9 cellular contexts compared by ENCODE assay signal in the genomic region with DNA sequence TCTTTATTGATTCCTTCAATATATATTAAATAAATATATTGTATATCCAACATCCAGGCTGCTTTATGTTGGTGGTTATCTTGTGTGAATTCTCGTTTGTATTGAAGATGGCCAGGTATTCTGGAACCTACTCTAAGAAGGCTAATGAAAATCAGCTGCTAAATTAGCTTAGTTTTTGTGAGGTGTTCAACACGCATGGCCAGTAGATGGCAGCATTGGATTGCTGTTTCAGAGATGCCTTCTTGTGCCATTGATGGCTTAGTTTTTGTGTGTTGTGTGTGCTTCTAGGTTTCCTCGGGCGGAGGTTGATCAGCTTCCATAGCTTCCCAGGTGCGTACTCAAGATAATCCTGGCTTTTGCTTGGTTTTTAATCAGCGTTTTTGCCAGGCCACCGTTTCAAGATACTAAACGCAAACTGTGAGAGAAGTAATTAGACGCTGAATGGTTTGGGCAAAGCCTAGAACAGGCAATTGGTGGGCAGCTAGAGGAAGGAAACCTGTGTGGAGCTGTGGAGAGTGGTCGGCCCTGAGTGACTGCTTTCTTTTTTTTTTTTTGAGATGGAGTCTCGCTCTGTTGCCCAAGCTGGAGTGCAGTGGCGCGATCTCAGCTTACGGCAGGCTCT. TPM values are rescaled to one million over a fixed set of nuclear protein-coding genes. Genes with fewer than 3 reads are reported as not detected.
DNase-seq lines count a peak whose midpoint lies in the region; ATAC-seq, FAIRE-seq and TF ChIP-seq lines count a peak whose summit lies in the region.
"Had no signal": no experiment of that assay in that cellular context is flagged by ENCODE, and none has a peak within 500 bp of the region (broad histone marks: within the 10 kb centered on the region; RNA-seq: fewer than 3 reads in every experiment).

No MANE protein-coding gene starts in this region.

- H3K27me3 ChIP-seq in OCI-LY3 (ENCODE audit: low read depth, low read length): no peaks in the 10 kb centered on the region
- no peaks in the 10 kb centered on the region for H3K27me3 ChIP-seq in esophagus muscularis mucosa

- TF ChIP-seq POLR2A in esophagus muscularis mucosa (IDR thresholded peaks at IDR 0.05; ENCODE audit: low read depth): no peak

- peaks cover 98% of the 10 kb centered on the region for H3K79me2 ChIP-seq in OCI-LY3 (ENCODE audit: low read length)

- H4K20me1 ChIP-seq in OCI-LY3 (ENCODE audit: insufficient read depth, low read length): peaks cover 78% of the 10 kb centered on the region

- no peaks in the 10 kb centered on the region for H3K36me3 Mint-ChIP-seq in natural killer cell treated with Interleukin-12 subunit alpha and Interleukin-12 subunit beta and Interleukin-15 and Interleukin-18, amount 100 ng/mL, for 72 hours

- H3K9me3 Mint-ChIP-seq in natural killer cell treated with Interleukin-12 subunit alpha and Interleukin-12 subunit beta and Interleukin-15 and Interleukin-18, amount 100 ng/mL, for 72 hours: no peaks in the 10 kb centered on the region

- peak; percentile 76 for ATAC-seq in GM19463 (IDR thresholded peaks at IDR 0.05; ENCODE audit: unreplicated experiment)
- ATAC-seq in natural killer cell treated with Interleukin-12 subunit alpha and Interleukin-12 subunit beta and Interleukin-15 and Interleukin-18, amount 100 ng/mL, for 72 hours: peak; percentile 59 to 65
- ATAC-seq in stimulated activated naive CD8-positive, alpha-beta T cell treated with anti-CD3 and anti-CD28 coated beads, Interleukin-15, Interleukin-2, amounts not matched to agents 100 U/mL and 50 U/mL, for 24 hours: peak; percentile 58

- no peak overlapping the region for H2AFZ ChIP-seq in OCI-LY3 (ENCODE audit: low read depth, low read length)

- 45% methylated on average over 14 of the region's 14 CpGs for WGBS in esophagus muscularis mucosa

- TF ChIP-seq CTCF in OCI-LY3 (IDR thresholded peaks at IDR 0.05; ENCODE audit: low read depth, low read length): peak; percentile 98
- TF ChIP-seq CTCF in esophagus muscularis mucosa (IDR thresholded peaks at IDR 0.05): peak; percentile 76 to 84 (median 79)

- no peak overlapping the region for H3K27ac ChIP-seq in OCI-LY3 (ENCODE audit: low read length)
- H3K27ac ChIP-seq in esophagus muscularis mucosa (replicated peaks in 1 of 4): no peak overlapping the region

- no peak overlapping the region for H3K4me3 Mint-ChIP-seq in natural killer cell treated with Interleukin-12 subunit alpha and Interleukin-12 subunit beta and Interleukin-15 and Interleukin-18, amount 100 ng/mL, for 72 hours

- no peaks in the 10 kb centered on the region for H3K4me1 ChIP-seq in OCI-LY3 (ENCODE audit: low read length)
- H3K4me1 ChIP-seq in esophagus muscularis mucosa: peaks cover 3 to 48% (median 13%) of the 10 kb centered on the region in 4 donors

- H3K9ac ChIP-seq in OCI-LY3 (ENCODE audit: low read length): no peak overlapping the region

- no peaks in the 10 kb centered on the region for H3K27me3 Mint-ChIP-seq in natural killer cell treated with Interleukin-12 subunit alpha and Interleukin-12 subunit beta and Interleukin-15 and Interleukin-18, amount 100 ng/mL, for 72 hours

- H3K4me3 ChIP-seq in OCI-LY3 (ENCODE audit: low read length): no peak overlapping the region
- H3K4me3 ChIP-seq in esophagus muscularis mucosa: no peak overlapping the region

- no peak overlapping the region for H3K4me2 ChIP-seq in OCI-LY3 (ENCODE audit: low read length)

- H3K4me1 Mint-ChIP-seq in natural killer cell treated with Interleukin-12 subunit alpha and Interleukin-12 subunit beta and Interleukin-15 and Interleukin-18, amount 100 ng/mL, for 72 hours (ENCODE audit: low read depth in 2 of 2): peaks cover 12 to 15% of the 10 kb centered on the region in 2 donors

- no peak for TF ChIP-seq EP300 in esophagus muscularis mucosa (IDR thresholded peaks at IDR 0.05)

- intact Hi-C loops in esophagus muscularis mucosa (cut with DNase I): loop anchor here (5.0 kb wide), 1 partner anchor 52 kb away; no protein-coding TSS in a partner anchor

- H3K27ac Mint-ChIP-seq in natural killer cell treated with Interleukin-12 subunit alpha and Interleukin-12 subunit beta and Interleukin-15 and Interleukin-18, amount 100 ng/mL, for 72 hours: peak overlapping the region in 1 of 2 donors; percentile 56

- H3K36me3 ChIP-seq in OCI-LY3 (replicated peaks; ENCODE audit: low read depth, low read length) (peaks cover 18% of the 10 kb centered on the region), esophagus muscularis mucosa (no peaks in the 10 kb centered on the region)

- peak; percentile 70 for DNase-seq in COLO668 (lab: John Stamatoyannopoulos, UW; ENCODE audit: unreplicated experiment)
- peak; percentile 67 for DNase-seq in HTR-8/SVneo (ENCODE audit: insufficient read length, low spot score)
- DNase-seq in activated T-cell treated with anti-CD3 and anti-CD28 coated beads for 48 hours (ENCODE audit: low read depth): peak; percentile 39
- DNase-seq in esophagus muscularis mucosa (ENCODE audit: extremely low spot score): no peak
- peak; percentile 77 for DNase-seq in natural killer cell treated with Interleukin-12 subunit alpha and Interleukin-12 subunit beta and Interleukin-15 and Interleukin-18, amount 100 ng/mL, for 72 hours (ENCODE audit: low spot score)
- peak; percentile 64 for DNase-seq in stimulated activated naive CD8-positive, alpha-beta T cell treated with anti-CD3 and anti-CD28 coated beads, Interleukin-15, Interleukin-2, amounts not matched to agents 100 U/mL and 50 U/mL, for 24 hours

- FAIRE-seq in HTR-8/SVneo (lab: Jason Lieb, UNC): no peak
- FAIRE-seq: colon had no signal

- no peaks in the 10 kb centered on the region for H3K9me3 ChIP-seq in OCI-LY3 (ENCODE audit: insufficient read depth, low read length)
- H3K9me3 ChIP-seq in esophagus muscularis mucosa: no peaks in the 10 kb centered on the region

RNA-seq across cellular contexts. Expression of a gene that starts 15.1 kb away (rescaled TPM):
- 1 to 10 TPM; 1.7 to 7.0 (median 2.1) TPM for total RNA-seq in esophagus muscularis mucosa
- total RNA-seq in natural killer cell treated with Interleukin-12 subunit alpha and Interleukin-12 subunit beta and Interleukin-15 and Interleukin-18, amount 100 ng/mL, for 72 hours: 10 to 100 TPM in 1 of 2 donors, 1 to 10 TPM in 1; 9.9 to 19.7 TPM
